In genomic region chr17:22203208-22203715, GRCh38 we compare ENCODE assay signal across 3 cellular contexts.
TF ChIP-seq lines count a peak whose summit lies in the region.

No MANE protein-coding gene starts in this region.

TF ChIP-seq in GM23338, 12 proteins besides CTCF, POLR2A, EP300 and RAD21:
- TF ChIP-seq ETS1 (IDR thresholded peaks at IDR 0.05) = no peak
- TF ChIP-seq EZH2 (IDR thresholded peaks at IDR 0.05; ENCODE audit: low read depth, unreplicated experiment) = no peak
- no peak for TF ChIP-seq ZNF462 (CRISPR knock-in tag; IDR thresholded peaks at IDR 0.05)

TF ChIP-seq in H1, 55 proteins besides CTCF, POLR2A, EP300 and RAD21:
- TF ChIP-seq ZNF274 (IDR thresholded peaks at IDR 0.05; ENCODE audit: borderline replicate concordance, extremely low read depth, low read length) (no peak), CHD1 (IDR thresholded peaks at IDR 0.05; ENCODE audit: low read depth, low read length) (no peak), FOSL1 (IDR thresholded peaks at IDR 0.05; ENCODE audit: insufficient read depth, low read depth, low read length) (no peak), SP2 (IDR thresholded peaks at IDR 0.05; ENCODE audit: low read length) (no peak), TCF12 (IDR thresholded peaks at IDR 0.05; ENCODE audit: low read depth, low read length) (no peak), SIX5 (IDR thresholded peaks at IDR 0.05; ENCODE audit: low read depth, low read length) (no peak), TBP (IDR thresholded peaks at IDR 0.05; ENCODE audit: low read depth, low read length) (no peak), ATF3 (IDR thresholded peaks at IDR 0.05; ENCODE audit: insufficient read depth, low read depth, low read length) (no peak), CREB1 (IDR thresholded peaks at IDR 0.05) (no peak), ATF2 (IDR thresholded peaks at IDR 0.05; ENCODE audit: low read length) (no peak), NANOG (IDR thresholded peaks at IDR 0.05; ENCODE audit: insufficient read depth, low read depth, low read length, poor library complexity, severe bottlenecking) (no peak), EZH2 (IDR thresholded peaks at IDR 0.05; ENCODE audit: low read depth, low read length, severe bottlenecking) (no peak), CHD7 (IDR thresholded peaks at IDR 0.05; ENCODE audit: insufficient replicate concordance, low read length) (no peak)

TF ChIP-seq in HepG2, 621 proteins besides CTCF, POLR2A, EP300 and RAD21:
- TF ChIP-seq ZNF496 (CRISPR knock-in tag; IDR thresholded peaks at IDR 0.05; ENCODE audit: insufficient replicate concordance) = no peak
- TF ChIP-seq SIX4 (CRISPR knock-in tag; IDR thresholded peaks at IDR 0.05) = no peak
- TF ChIP-seq CAMTA2 (CRISPR knock-in tag; IDR thresholded peaks at IDR 0.05; ENCODE audit: borderline replicate concordance) = no peak
- no peak for TF ChIP-seq MEIS2 (CRISPR knock-in tag; IDR thresholded peaks at IDR 0.05)
- TF ChIP-seq FOXM1 (CRISPR knock-in tag; IDR thresholded peaks at IDR 0.05) = no peak
- TF ChIP-seq SOX13 (IDR thresholded peaks at IDR 0.05) = no peak
- no peak for TF ChIP-seq SOX13 (CRISPR knock-in tag; conservative IDR thresholded peaks at IDR 0.05 in 1 of 2, IDR thresholded peaks at IDR 0.05 in 1 of 2)
- TF ChIP-seq ATF3 (CRISPR knock-in tag; IDR thresholded peaks at IDR 0.05) = no peak
- TF ChIP-seq ZNF354B (CRISPR knock-in tag; IDR thresholded peaks at IDR 0.05) = no peak
- TF ChIP-seq NFE2L2 (IDR thresholded peaks at IDR 0.05; ENCODE audit: low read length) = no peak
- TF ChIP-seq IRF2 (CRISPR knock-in tag; IDR thresholded peaks at IDR 0.05) = no peak
- no peak for TF ChIP-seq ZNF577 (CRISPR knock-in tag; IDR thresholded peaks at IDR 0.05; ENCODE audit: borderline replicate concordance, low read depth)
- no peak for TF ChIP-seq STAT6 (CRISPR knock-in tag; IDR thresholded peaks at IDR 0.05; ENCODE audit: borderline replicate concordance)
- TF ChIP-seq PRDM15 (CRISPR knock-in tag; IDR thresholded peaks at IDR 0.05) = no peak
- TF ChIP-seq SMAD3 (CRISPR knock-in tag; IDR thresholded peaks at IDR 0.05) = no peak
